Comparison of ENCODE assay signal across 8 cellular contexts in the genomic region with DNA sequence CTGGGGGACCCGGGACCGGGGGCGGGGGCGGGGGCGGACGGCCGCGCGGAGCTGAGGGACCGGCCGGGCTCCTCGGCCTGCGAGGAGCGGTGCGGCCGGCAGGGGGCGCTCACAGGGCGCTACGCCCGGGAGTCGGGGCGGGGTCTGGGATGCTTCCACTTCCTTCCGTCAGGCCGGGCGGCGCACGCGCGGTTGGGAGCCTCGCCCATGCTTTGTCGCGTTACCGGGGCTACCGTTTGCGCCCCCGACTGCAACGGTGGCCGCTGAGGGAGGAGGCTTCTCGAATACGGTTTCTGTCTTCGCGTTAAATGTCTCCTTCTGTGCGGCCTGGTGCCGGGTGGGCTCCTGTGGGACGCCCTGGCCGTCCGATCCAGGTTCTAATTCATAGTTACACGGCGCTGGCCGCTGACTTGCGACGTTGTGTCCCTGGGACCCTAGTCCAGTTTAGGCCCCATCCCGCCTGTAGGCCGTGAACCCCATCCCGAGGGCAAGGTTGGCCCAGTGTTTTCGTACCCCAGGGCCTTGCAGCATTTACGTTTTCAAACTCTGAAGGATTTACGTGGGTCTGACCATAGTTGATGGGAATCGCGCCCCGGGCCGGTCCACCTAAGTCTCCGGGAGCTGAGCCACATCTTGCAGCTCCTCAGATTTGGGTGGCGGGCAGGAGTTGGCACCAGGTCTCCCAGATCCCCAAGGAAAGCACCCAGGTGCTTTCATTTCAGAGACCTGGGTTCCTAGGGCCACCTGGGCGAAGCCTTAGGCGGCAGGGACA. TPM values are rescaled to one million over a fixed set of nuclear protein-coding genes. Genes with fewer than 3 reads are reported as not detected.
DNase-seq lines count a peak whose midpoint lies in the region; ATAC-seq, FAIRE-seq and TF ChIP-seq lines count a peak whose summit lies in the region.

No MANE protein-coding gene starts in this region.

- H3K4me1 Mint-ChIP-seq in activated naive CD8-positive, alpha-beta T cell treated with anti-CD3 and anti-CD28 coated beads for 36 hours: peaks cover 14% of the 10 kb centered on the region

- H3K9me3 ChIP-seq in pancreas (no peaks in the 10 kb centered on the region), thymus (ENCODE audit: control insufficient read depth) (no peaks in the 10 kb centered on the region)

- no peak for FAIRE-seq in pancreas (lab: Jason Lieb, UNC)

- peak overlapping the region; percentile 99 for H3K27ac Mint-ChIP-seq in activated naive CD8-positive, alpha-beta T cell treated with anti-CD3 and anti-CD28 coated beads for 36 hours

- DNase-seq in ELR (ENCODE audit: low read depth) (peak; percentile 85), H7 (peak; percentile 96), MV-4-11 (lab: John Stamatoyannopoulos, UW) (peak; percentile 66), SKM-1 treated with dmso at 0.1 percent for 144 hours (lab: John Stamatoyannopoulos, UW; ENCODE audit: unreplicated experiment) (peak; percentile 56), Right ventricle myocardium inferior (ENCODE audit: missing footprints) (peak; percentile 95), pancreas (peak; percentile 84 to 95 (median 87))
- peak; percentile 88 for DNase-seq in activated naive CD8-positive, alpha-beta T cell treated with anti-CD3 and anti-CD28 coated beads for 36 hours

- intact Hi-C loops in Right ventricle myocardium inferior (cut with DNase I): loop anchor here (10.0 kb wide), 1 partner anchor 644 kb away; a partner anchor contains a TSS
- intact Hi-C loops in pancreas (cut with DNase I): no loop called here

- TF ChIP-seq CTCF in pancreas (IDR thresholded peaks at IDR 0.05): peak; percentile 59 to 83 (median 75)

- H3K27me3 ChIP-seq in H7 (ENCODE audit: control insufficient read depth, insufficient read depth, low read length): peaks cover 2% of the 10 kb centered on the region; the same call in 1 of the 2 replicates
- H3K27me3 ChIP-seq in pancreas: no peaks in the 10 kb centered on the region
- H3K27me3 ChIP-seq in thymus (ENCODE audit: control insufficient read depth, insufficient read depth): peaks cover 2% of the 10 kb centered on the region

- peak overlapping the region; percentile 96 for H3K4me3 Mint-ChIP-seq in activated naive CD8-positive, alpha-beta T cell treated with anti-CD3 and anti-CD28 coated beads for 36 hours

- H3K27ac ChIP-seq in pancreas (peak overlapping the region; percentile 43 to 83 (median 76)), thymus (ENCODE audit: low read depth) (peak overlapping the region; percentile 95)

- H3K9me3 Mint-ChIP-seq in activated naive CD8-positive, alpha-beta T cell treated with anti-CD3 and anti-CD28 coated beads for 36 hours: no peaks in the 10 kb centered on the region

- WGBS in pancreas, 2 donors: 0 to 39% methylated on average over 47 to 66 of the region's 66 CpGs
- under 1% methylated on average over 64 of the region's 66 CpGs for WGBS in thymus

- peaks cover 26% of the 10 kb centered on the region for H3K36me3 Mint-ChIP-seq in activated naive CD8-positive, alpha-beta T cell treated with anti-CD3 and anti-CD28 coated beads for 36 hours

- H3K36me3 ChIP-seq in H7 (replicated peaks; ENCODE audit: control insufficient read depth, insufficient read depth, low read length) (peaks cover 1% of the 10 kb centered on the region), pancreas (no peaks in the 10 kb centered on the region), thymus (ENCODE audit: control insufficient read depth, insufficient read depth) (peaks cover 7% of the 10 kb centered on the region)

- no peaks in the 10 kb centered on the region for H3K27me3 Mint-ChIP-seq in activated naive CD8-positive, alpha-beta T cell treated with anti-CD3 and anti-CD28 coated beads for 36 hours

- H3K4me3 ChIP-seq in H7 (ENCODE audit: insufficient read depth, low read depth, low read length) (peak overlapping the region; percentile 73), pancreas (peak overlapping the region; percentile 30 to 67 (median 52)), thymus (ENCODE audit: low read length) (peak overlapping the region; percentile 73)

- no peaks in the 10 kb centered on the region for H3K4me1 ChIP-seq in pancreas
- H3K4me1 ChIP-seq in thymus (ENCODE audit: control insufficient read depth, insufficient read depth, low read length): no peaks in the 10 kb centered on the region

- ATAC-seq in Right ventricle myocardium inferior (peak; percentile 89), pancreas (peak; percentile 86 to 92 (median 87))

RNA-seq across cellular contexts. Expression of a gene that starts 0.5 kb away (rescaled TPM):
- 29.7 and 34.7 TPM in 2 replicates for total RNA-seq in H7 (2014; rRNA removed; shearing (Covaris generic))
- total RNA-seq in activated naive CD8-positive, alpha-beta T cell treated with anti-CD3 and anti-CD28 coated beads for 36 hours: 10 to 100 TPM; 41.1 to 42.2 TPM
- total RNA-seq in Right ventricle myocardium inferior (14.6 TPM), pancreas (10 to 100 TPM in 1 of 6 donors, 1 to 10 TPM in 5; 6.5 to 17.3 (median 7.6) TPM)
- polyA plus RNA-seq in pancreas (10 to 100 TPM; 14.3 to 17.8 TPM), thymus (194 TPM)

Comparison
In these comparisons a context has a peak if more than half of its experiments do, and no peak if none do; other contexts are left out.
1. Peak in every context shown above with its lines: DNase-seq, ATAC-seq, H3K4me3 ChIP-seq and H3K27ac ChIP-seq.